ENCODE assay signal across 8 cellular contexts in genomic region chr6:134175532-134176282, GRCh38.
DNase-seq lines count a peak whose midpoint lies in the region; ATAC-seq, FAIRE-seq and TF ChIP-seq lines count a peak whose summit lies in the region.

No MANE protein-coding gene starts in this region.

- no peaks in the 10 kb centered on the region for H3K4me1 ChIP-seq in HEK293 (ENCODE audit: control insufficient read depth, insufficient read depth, low read length)

- ATAC-seq in omental fat pad (ENCODE audit: low FRiP score) = peak; percentile 18

- CTCF ChIA-PET in HEK293 (lab: Yijun Ruan, JAX) = interaction anchor here (0.6 to 1.1 kb wide), 4 partner anchors 262 to 707 kb away, joined by 3 to 5 read pairs (median 4); no protein-coding TSS in a partner anchor
- CTCF ChIA-PET in activated naive CD4-positive, alpha-beta T cell treated with anti-CD3 and anti-CD28 coated beads, Interleukin-2, amount 10 ng/mL, durations not matched to agents 7 days and 5 days (lab: Charles Lee) = interaction anchor here (2.7 to 3.6 kb wide), 2 partner anchors 177 to 462 kb away, joined by 7 to 16 read pairs; no protein-coding TSS in a partner anchor

- H3K27ac Mint-ChIP-seq in activated naive CD4-positive, alpha-beta T cell treated with anti-CD3 and anti-CD28 coated beads, Interleukin-2, amount 10 ng/mL, durations not matched to agents 7 days and 5 days = peak overlapping the region; percentile 91

- TF ChIP-seq CTCF in HEK293 (tag by site-specific recombination; IDR thresholded peaks at IDR 0.05) (no peak), omental fat pad (IDR thresholded peaks at IDR 0.05) (no peak)

- peak overlapping the region; percentile 73 for H3K4me3 ChIP-seq in HEK293 (ENCODE audit: low read depth, low read length)

- DNase-seq in GM03348 (ENCODE audit: low spot score) (peak; percentile 74), NCI-H774 (lab: John Stamatoyannopoulos, UW) (peak; percentile 57), head of caudate nucleus (peak in 38 of 42 donors; percentile 40 to 85 (median 58)), omental fat pad (ENCODE audit: low spot score) (peak; percentile 45), urothelium cell line (ENCODE audit: low spot score) (peak; percentile 65), NCI-H1048 (lab: John Stamatoyannopoulos, UW) (no peak)
- peak; percentile 63 for DNase-seq in activated naive CD4-positive, alpha-beta T cell treated with anti-CD3 and anti-CD28 coated beads, Interleukin-2, amount 10 ng/mL, durations not matched to agents 7 days and 5 days

- no peak for FAIRE-seq in urothelium cell line (lab: Jason Lieb, UNC)

- intact Hi-C loops in head of caudate nucleus (cut with DNase I) = loop anchor here (2.0 to 10.0 kb wide), 3 partner anchors 141 to 389 kb away; no protein-coding TSS in a partner anchor

- POLR2A ChIA-PET in HEK293 (lab: Yijun Ruan, JAX) = no interaction called here

- H3K9me3 ChIP-seq in HEK293 (ENCODE audit: control insufficient read depth, insufficient read depth, low read depth, low read length) = no peaks in the 10 kb centered on the region

- peaks cover 3% of the 10 kb centered on the region for H3K27me3 Mint-ChIP-seq in activated naive CD4-positive, alpha-beta T cell treated with anti-CD3 and anti-CD28 coated beads, Interleukin-2, amount 10 ng/mL, durations not matched to agents 7 days and 5 days

- peaks cover 40% of the 10 kb centered on the region for H3K36me3 Mint-ChIP-seq in activated naive CD4-positive, alpha-beta T cell treated with anti-CD3 and anti-CD28 coated beads, Interleukin-2, amount 10 ng/mL, durations not matched to agents 7 days and 5 days

- no peaks in the 10 kb centered on the region for H3K9me3 Mint-ChIP-seq in activated naive CD4-positive, alpha-beta T cell treated with anti-CD3 and anti-CD28 coated beads, Interleukin-2, amount 10 ng/mL, durations not matched to agents 7 days and 5 days

- H3K4me1 Mint-ChIP-seq in activated naive CD4-positive, alpha-beta T cell treated with anti-CD3 and anti-CD28 coated beads, Interleukin-2, amount 10 ng/mL, durations not matched to agents 7 days and 5 days = peaks cover 73% of the 10 kb centered on the region

- H3K4me3 Mint-ChIP-seq in activated naive CD4-positive, alpha-beta T cell treated with anti-CD3 and anti-CD28 coated beads, Interleukin-2, amount 10 ng/mL, durations not matched to agents 7 days and 5 days = peak overlapping the region; percentile 99

- peak overlapping the region; percentile 85 for H3K27ac ChIP-seq in HEK293 (ENCODE audit: extremely low read depth, low read depth, low read length)

- peaks cover 0 to 28% of the 10 kb centered on the region in 2 experiments; a peak in 1 of 3 replicates for H3K36me3 ChIP-seq in HEK293 (ENCODE audit: control insufficient read depth in 2 of 2, insufficient read depth in 1 of 2, low read length in 2 of 2)

TF ChIP-seq in HEK293, 187 proteins besides CTCF, POLR2A, EP300 and RAD21 (continues in another document):
- TF ChIP-seq ZSCAN4 (tag by site-specific recombination; IDR thresholded peaks at IDR 0.05) = no peak
- no peak for TF ChIP-seq ZNF274 (IDR thresholded peaks at IDR 0.05; ENCODE audit: low read length)
- TF ChIP-seq ZNF274 (tag by site-specific recombination; IDR thresholded peaks at IDR 0.05; ENCODE audit: borderline replicate concordance) = no peak
- no peak for TF ChIP-seq ZNF645 (tag by site-specific recombination; IDR thresholded peaks at IDR 0.05)
- no peak for TF ChIP-seq ZBTB6 (tag by site-specific recombination; IDR thresholded peaks at IDR 0.05)
- peak; percentile 12; the same call in 1 of the 2 replicates for TF ChIP-seq PATZ1 (tag by site-specific recombination; IDR thresholded peaks at IDR 0.05)
- peak; percentile 82 for TF ChIP-seq ZIC2 (tag by site-specific recombination; IDR thresholded peaks at IDR 0.05)
- peak; percentile 5; the same call in 1 of the 2 replicates for TF ChIP-seq ZBTB20 (tag by site-specific recombination; IDR thresholded peaks at IDR 0.05)
- TF ChIP-seq SP3 (tag by site-specific recombination; IDR thresholded peaks at IDR 0.05) = no peak
- peak; percentile 77 for TF ChIP-seq ZNF335 (tag by site-specific recombination; conservative IDR thresholded peaks at IDR 0.05)
- no peak for TF ChIP-seq ZBTB1 (tag by site-specific recombination; IDR thresholded peaks at IDR 0.05)
- no peak for TF ChIP-seq ZNF23 (tag by site-specific recombination; IDR thresholded peaks at IDR 0.05; ENCODE audit: borderline replicate concordance)
- TF ChIP-seq SP7 (tag by site-specific recombination; IDR thresholded peaks at IDR 0.05) = no peak
- TF ChIP-seq ZNF121 (tag by site-specific recombination; IDR thresholded peaks at IDR 0.05) = no peak
- no peak for TF ChIP-seq MEIS1 (CRISPR knock-in tag; IDR thresholded peaks at IDR 0.05; ENCODE audit: borderline replicate concordance)
- TF ChIP-seq INSM2 (tag by site-specific recombination; IDR thresholded peaks at IDR 0.05) = no peak
- TF ChIP-seq RBAK (tag by site-specific recombination; IDR thresholded peaks at IDR 0.05) = no peak
- TF ChIP-seq ZNF248 (tag by site-specific recombination; IDR thresholded peaks at IDR 0.05) = no peak
- no peak for TF ChIP-seq ZNF768 (tag by site-specific recombination; IDR thresholded peaks at IDR 0.05)
- TF ChIP-seq ZNF777 (tag by site-specific recombination; IDR thresholded peaks at IDR 0.05; ENCODE audit: borderline replicate concordance) = peak; percentile 5; the same call in 1 of the 2 replicates
- peak; percentile 22; the same call in 1 of the 2 replicates for TF ChIP-seq ZBTB17 (tag by site-specific recombination; IDR thresholded peaks at IDR 0.05)
- no peak for TF ChIP-seq ZNF747 (tag by site-specific recombination; IDR thresholded peaks at IDR 0.05)
- no peak for TF ChIP-seq OVOL3 (tag by site-specific recombination; IDR thresholded peaks at IDR 0.05)
